ENCODE assay signal across 15 cellular contexts in genomic region chr5:138623053-138623452, GRCh38.
"Had no signal": no experiment of that assay in that cellular context is flagged by ENCODE, and none has a peak within 500 bp of the region (broad histone marks: within the 10 kb centered on the region; RNA-seq: fewer than 3 reads in every experiment).

No MANE protein-coding gene starts in this region.

- H3K27me3 ChIP-seq: ascending aorta had no signal

- ATAC-seq: activated T-cell treated with anti-CD3 and anti-CD28 coated beads, Interleukin-2, amount 50 U/mL, for 72 hours; stimulated activated naive CD8-positive, alpha-beta T cell treated with anti-CD3 and anti-CD28 coated beads, Interleukin-15, amount 100 ng/mL, for 72 hours had no signal

- H3K4me3 ChIP-seq: ascending aorta, coronary artery, tibial artery had no signal

- H3K27ac ChIP-seq: ascending aorta, coronary artery, epithelial cell of prostate, tibial artery had no signal

- H3K9me3 ChIP-seq: ascending aorta, tibial artery had no signal

- DNase-seq: activated CD4-positive, alpha-beta memory T cell treated with anti-CD3 and anti-CD28 coated beads, Interleukin-2, amount 10 ng/mL, durations not matched to agents 7 days and 5 days; activated CD4-positive, alpha-beta T cell treated with anti-CD3 and anti-CD28 coated beads for 1 hour; activated CD8-positive, alpha-beta memory T cell treated with anti-CD3 and anti-CD28 coated beads, Interleukin-2, amount 50 U/mL, for 4 hours; activated naive CD8-positive, alpha-beta T cell treated with anti-CD3 and anti-CD28 coated beads, Interleukin-2, amount 10 ng/mL, durations not matched to agents 7 days and 5 days; activated T-cell treated with anti-CD3 and anti-CD28 coated beads, Interleukin-2, amount 50 U/mL, for 72 hours; caudate nucleus; effector memory CD4-positive, alpha-beta T cell; nephron progenitor cell; stimulated activated CD4-positive, alpha-beta T cell treated with anti-CD3 and anti-CD28 coated beads, Interleukin-4, amount 100 ng/mL, for 24 hours; stimulated activated naive CD8-positive, alpha-beta T cell treated with anti-CD3 and anti-CD28 coated beads, Interleukin-15, amount 100 ng/mL, for 72 hours; T-helper 9 cell had no signal

- H3K36me3 ChIP-seq: ascending aorta, tibial artery had no signal

- H3K4me1 ChIP-seq: ascending aorta, tibial artery had no signal
